24 cellular contexts compared by ENCODE assay signal in genomic region chr11:95585752-95586077, GRCh38.
DNase-seq lines count a peak whose midpoint lies in the region; ATAC-seq, FAIRE-seq and TF ChIP-seq lines count a peak whose summit lies in the region.
"Had no signal": no experiment of that assay in that cellular context is flagged by ENCODE, and none has a peak within 500 bp of the region (broad histone marks: within the 10 kb centered on the region; RNA-seq: fewer than 3 reads in every experiment).

No MANE protein-coding gene starts in this region.

- H3K4me3 ChIP-seq in SJSA1 (no peak overlapping the region), brain microvascular endothelial cell (ENCODE audit: low read depth, low read length) (no peak overlapping the region), osteoblast (ENCODE audit: insufficient read depth, low read length) (no peak overlapping the region)
- H3K4me3 ChIP-seq: SK-N-MC had no signal

- H3K27me3 ChIP-seq in SJSA1 (replicated peaks) (no peaks in the 10 kb centered on the region), brain microvascular endothelial cell (replicated peaks) (no peaks in the 10 kb centered on the region), osteoblast (ENCODE audit: insufficient read depth, low read length) (no peaks in the 10 kb centered on the region)

- H3K9me3 ChIP-seq in SJSA1 (replicated peaks) (no peaks in the 10 kb centered on the region), osteoblast (ENCODE audit: low read depth, low read length) (no peaks in the 10 kb centered on the region)
- H3K9me3 ChIP-seq: Caco-2 had no signal

- no peaks in the 10 kb centered on the region for H3K79me2 ChIP-seq in osteoblast (ENCODE audit: insufficient read depth, low read length)

- H3K4me2 ChIP-seq in osteoblast (ENCODE audit: insufficient read depth, low read length): no peak overlapping the region
- H3K4me2 ChIP-seq: KMS-11 had no signal

- no peak for TF ChIP-seq CTCF in brain microvascular endothelial cell (IDR thresholded peaks at IDR 0.05; ENCODE audit: low read depth, low read length, missing control alignments)
- no peak for TF ChIP-seq CTCF in osteoblast (IDR thresholded peaks at IDR 0.05; ENCODE audit: extremely low read depth, low read depth, low read length)

- DNase-seq in HTR-8/SVneo (ENCODE audit: insufficient read length, low spot score): no peak
- DNase-seq in SJSA1 (ENCODE audit: low read depth in 1 of 2, low spot score in 2 of 2): no peak
- no peak for DNase-seq in brain microvascular endothelial cell
- DNase-seq in osteoblast (ENCODE audit: insufficient read length, low spot score, missing footprints): no peak
- no peak for DNase-seq in cortex of kidney (lab: John Stamatoyannopoulos, UW)
- DNase-seq in pons (ENCODE audit: low spot score): no peak
- DNase-seq: Caco-2; CD8-positive, alpha-beta T cell; GDM1; H7; MM.1S; NCI-H1417; NCI-H1694; NCI-H2029 treated with DMSO at 0.1 percent for 48 hours; NCI-H2227 treated with DMSO at 0.1 percent for 48 hours; NCI-H510A; NCI-H69; RPMI8226; SHP77; SW 1271 had no signal

- H3K27ac ChIP-seq in SJSA1: peak overlapping the region; percentile 58
- peak overlapping the region; percentile 27 for H3K27ac ChIP-seq in brain microvascular endothelial cell
- H3K27ac ChIP-seq in osteoblast (ENCODE audit: low read depth, low read length): peak overlapping the region; percentile 72
- H3K27ac ChIP-seq: C4-2B, KMS-11, SK-N-MC had no signal

- ATAC-seq in HG03159 (IDR thresholded peaks at IDR 0.05; ENCODE audit: unreplicated experiment): no peak
- ATAC-seq: CD8-positive, alpha-beta T cell had no signal

- H3K36me3 ChIP-seq in SJSA1 (no peaks in the 10 kb centered on the region), brain microvascular endothelial cell (replicated peaks) (no peaks in the 10 kb centered on the region), osteoblast (ENCODE audit: insufficient read depth, low read length) (no peaks in the 10 kb centered on the region)

- H3K4me1 ChIP-seq in SJSA1 (replicated peaks): peaks cover 23% of the 10 kb centered on the region
- H3K4me1 ChIP-seq in osteoblast (ENCODE audit: insufficient read depth, low read length): peaks cover 22% of the 10 kb centered on the region
- H3K4me1 ChIP-seq: Caco-2 had no signal

- H2AFZ ChIP-seq in osteoblast (ENCODE audit: low read length): no peak overlapping the region

- no peaks in the 10 kb centered on the region for H4K20me1 ChIP-seq in osteoblast (ENCODE audit: insufficient read depth, low read length)

- FAIRE-seq in HTR-8/SVneo (lab: Jason Lieb, UNC): peak; percentile 20

- in situ Hi-C loops in brain microvascular endothelial cell (cut with HindIII; ENCODE audit: low pct_ligation_motif_present, low sequenced_read_pairs): no loop called here
